8 cellular contexts compared by ENCODE assay signal in genomic region chr6:43627008-43627825, GRCh38. TPM values are rescaled to one million over a fixed set of nuclear protein-coding genes. Genes with fewer than 3 reads are reported as not detected.
A peak's percentile ranks its signal among the peaks of the same experiment; 100 is the strongest.
DNase-seq lines count a peak whose midpoint lies in the region; ATAC-seq, FAIRE-seq and TF ChIP-seq lines count a peak whose summit lies in the region.

No MANE protein-coding gene starts in this region.

- TF ChIP-seq CTCF in epithelial cell of esophagus (IDR thresholded peaks at IDR 0.05; ENCODE audit: insufficient read depth, low read depth, low read length, missing control alignments), result no peak

- peak; percentile 60 for DNase-seq in COR-L47 (lab: John Stamatoyannopoulos, UW)
- DNase-seq in HUDEP-2 (lab: John Stamatoyannopoulos, UW; ENCODE audit: unreplicated experiment in 76 of 76), result peak in 67 of 76 experiments; percentile 13 to 92 (median 64)
- DNase-seq in SKM-1 (lab: John Stamatoyannopoulos, UW; ENCODE audit: unreplicated experiment), result peak; percentile 49
- peak; percentile 93 for DNase-seq in epithelial cell of esophagus (ENCODE audit: low read depth)
- peak; percentile 84 to 90 for DNase-seq in aorta
- DNase-seq in GM12892 (ENCODE audit: insufficient read length), result no peak

- H3K27me3 ChIP-seq in mucosa of rectum (ENCODE audit: control insufficient read depth in 2 of 2, insufficient read depth in 2 of 2, low read length in 2 of 2), result no peaks in the 10 kb centered on the region
- no peaks in the 10 kb centered on the region for H3K27me3 ChIP-seq in aorta (ENCODE audit: control insufficient read depth in 1 of 2, insufficient read depth in 2 of 2, low read length in 1 of 2)

- TF ChIP-seq POLR2A in GM12892 (IDR thresholded peaks at IDR 0.05; ENCODE audit: low read depth, low read length), result no peak; the same call in 1 of the 2 replicates

- H3K9ac ChIP-seq in mucosa of rectum (ENCODE audit: low read depth in 1 of 2, low read length in 2 of 2), result peak overlapping the region; percentile 39 to 58

- H3K36me3 ChIP-seq in mucosa of rectum (ENCODE audit: control insufficient read depth in 2 of 2, insufficient read depth in 2 of 2, low read length in 2 of 2), result peaks cover 36 to 41% of the 10 kb centered on the region in 2 donors
- peaks cover 0 to 2% of the 10 kb centered on the region in 2 donors for H3K36me3 ChIP-seq in aorta (ENCODE audit: control insufficient read depth in 1 of 2, insufficient read depth in 2 of 2, low read length in 1 of 2)

- H3K4me1 ChIP-seq in mucosa of rectum (ENCODE audit: control insufficient read depth in 2 of 2, insufficient read depth in 2 of 2, low read length in 2 of 2), result peaks cover 14 to 16% of the 10 kb centered on the region in 2 donors
- H3K4me1 ChIP-seq in aorta (ENCODE audit: control insufficient read depth in 1 of 2, insufficient read depth in 2 of 2, low read length in 2 of 2), result peaks cover 0 to 3% of the 10 kb centered on the region in 2 donors

- 57 to 61% methylated on average over 5 of the region's 5 CpGs for WGBS in aorta, 2 donors

- intact Hi-C loops in aorta (cut with DNase I), result no loop called here

- H3K27ac ChIP-seq in mucosa of rectum (ENCODE audit: low read depth in 2 of 2, low read length in 2 of 2) (peak overlapping the region; percentile 38 to 43), aorta (ENCODE audit: low read depth in 1 of 2, low read length in 2 of 2) (peak overlapping the region in 1 of 2 donors; percentile 61)

- FAIRE-seq in GM12892 (lab: Jason Lieb, UNC), result no peak

- H3K4me3 ChIP-seq in epithelial cell of esophagus (ENCODE audit: low read length), result no peak overlapping the region
- peak overlapping the region; percentile 1 to 35 for H3K4me3 ChIP-seq in mucosa of rectum (ENCODE audit: low read length in 2 of 2)
- H3K4me3 ChIP-seq in aorta (ENCODE audit: low read length in 2 of 2), result no peak overlapping the region

- ATAC-seq in aorta (ENCODE audit: low FRiP score), result peak; percentile 30
- no peak for ATAC-seq in HG02852 (IDR thresholded peaks at IDR 0.05; ENCODE audit: unreplicated experiment)

- no peaks in the 10 kb centered on the region for H3K9me3 ChIP-seq in mucosa of rectum (ENCODE audit: control insufficient read depth in 2 of 2, low read length in 2 of 2)
- no peaks in the 10 kb centered on the region for H3K9me3 ChIP-seq in aorta (ENCODE audit: control insufficient read depth, low read length)

RNA-seq across cellular contexts. Expression of gene GTPBP2, which starts 1.8 kb away (rescaled TPM):
- 10 to 100 TPM; 60.3 to 62.6 TPM for total RNA-seq in aorta
- 10 to 100 TPM; 22.9 to 62.8 TPM for polyA plus RNA-seq in aorta
- polyA plus RNA-seq in GM12892 (2012; ENCODE audit: missing spikeins), result 39.3 TPM

RNA-seq across cellular contexts. Expression of gene MAD2L1BP, which starts 8.4 kb away (rescaled TPM):
- 10 to 100 TPM; 13.6 TPM for total RNA-seq in aorta
- 10 to 100 TPM; 19.2 to 24.3 TPM for polyA plus RNA-seq in aorta
- 23.8 TPM for polyA plus RNA-seq in GM12892 (2012; ENCODE audit: missing spikeins)

RNA-seq across cellular contexts. Expression of gene RSPH9, which starts 17.6 kb away (rescaled TPM):
- under 1 TPM; 0.23 to 0.75 TPM for total RNA-seq in aorta
- under 1 TPM; 0.13 to 0.54 TPM for polyA plus RNA-seq in aorta
- 0.57 TPM for polyA plus RNA-seq in GM12892 (2012; ENCODE audit: missing spikeins)

RNA-seq across cellular contexts. Expression of gene POLH, which starts 51.2 kb away (rescaled TPM):
- total RNA-seq in aorta, result 10 to 100 TPM in 1 of 2 donors, 1 to 10 TPM in 1; 8.3 to 15.2 TPM
- 1 to 10 TPM; 3.6 to 5.5 TPM for polyA plus RNA-seq in aorta
- 23.1 TPM for polyA plus RNA-seq in GM12892 (2012; ENCODE audit: missing spikeins)

RNA-seq across cellular contexts. Expression of gene XPO5, which starts 51.4 kb away (rescaled TPM):
- total RNA-seq in aorta, result 10 to 100 TPM; 19.7 to 30.6 TPM
- polyA plus RNA-seq in aorta, result 10 to 100 TPM in 1 of 2 donors, 1 to 10 TPM in 1; 2.6 to 13.7 TPM
- 26.0 TPM for polyA plus RNA-seq in GM12892 (2012; ENCODE audit: missing spikeins)

Comparison
In these comparisons a context has a peak if more than half of its experiments do, and no peak if none do; other contexts are left out.
1. H3K4me3 ChIP-seq: peak in mucosa of rectum (2 of 2); none in epithelial cell of esophagus (single experiment) and aorta (0 of 2).